1 cellular context compared by ENCODE assay signal in genomic region chr12:92706594-92706993, GRCh38.
TF ChIP-seq lines count a peak whose summit lies in the region.

No MANE protein-coding gene starts in this region.

TF ChIP-seq in GM12878, 131 proteins besides CTCF, POLR2A, EP300 and RAD21:
- no peak for TF ChIP-seq IKZF2 (IDR thresholded peaks at IDR 0.05)
- no peak for TF ChIP-seq CREM (IDR thresholded peaks at IDR 0.05; ENCODE audit: low read depth)
- no peak for TF ChIP-seq BRCA1 (IDR thresholded peaks at IDR 0.05; ENCODE audit: low read depth, low read length)
- no peak for TF ChIP-seq POLR2AphosphoS5 (IDR thresholded peaks at IDR 0.05; ENCODE audit: low read length)
- TF ChIP-seq, protein P1, sequence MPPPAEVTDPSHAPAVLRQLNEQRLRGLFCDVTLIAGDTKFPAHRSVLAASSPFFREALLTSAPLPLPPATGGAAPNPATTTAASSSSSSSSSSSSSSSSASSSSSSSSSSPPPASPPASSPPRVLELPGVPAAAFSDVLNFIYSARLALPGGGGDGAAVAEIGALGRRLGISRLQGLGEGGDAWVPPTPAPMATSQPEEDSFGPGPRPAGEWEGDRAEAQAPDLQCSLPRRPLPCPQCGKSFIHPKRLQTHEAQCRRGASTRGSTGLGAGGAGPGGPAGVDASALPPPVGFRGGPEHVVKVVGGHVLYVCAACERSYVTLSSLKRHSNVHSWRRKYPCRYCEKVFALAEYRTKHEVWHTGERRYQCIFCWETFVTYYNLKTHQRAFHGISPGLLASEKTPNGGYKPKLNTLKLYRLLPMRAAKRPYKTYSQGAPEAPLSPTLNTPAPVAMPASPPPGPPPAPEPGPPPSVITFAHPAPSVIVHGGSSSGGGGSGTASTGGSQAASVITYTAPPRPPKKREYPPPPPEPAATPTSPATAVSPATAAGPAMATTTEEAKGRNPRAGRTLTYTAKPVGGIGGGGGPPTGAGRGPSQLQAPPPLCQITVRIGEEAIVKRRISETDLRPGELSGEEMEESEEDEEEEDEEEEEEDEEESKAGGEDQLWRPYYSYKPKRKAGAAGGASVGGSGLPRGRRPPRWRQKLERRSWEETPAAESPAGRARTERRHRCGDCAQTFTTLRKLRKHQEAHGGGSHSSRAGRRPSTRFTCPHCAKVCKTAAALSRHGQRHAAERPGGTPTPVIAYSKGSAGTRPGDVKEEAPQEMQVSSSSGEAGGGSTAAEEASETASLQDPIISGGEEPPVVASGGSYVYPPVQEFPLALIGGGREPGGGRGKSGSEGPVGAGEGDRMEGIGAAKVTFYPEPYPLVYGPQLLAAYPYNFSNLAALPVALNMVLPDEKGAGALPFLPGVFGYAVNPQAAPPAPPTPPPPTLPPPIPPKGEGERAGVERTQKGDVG (CRISPR knock-in tag; IDR thresholded peaks at IDR 0.05) = no peak
- TF ChIP-seq RAD51 (IDR thresholded peaks at IDR 0.05) = no peak
- TF ChIP-seq CBFB (IDR thresholded peaks at IDR 0.05; ENCODE audit: low read depth) = no peak
- TF ChIP-seq ZSCAN29 (IDR thresholded peaks at IDR 0.05) = no peak
- TF ChIP-seq ZNF217 (IDR thresholded peaks at IDR 0.05) = no peak
- TF ChIP-seq MYC (IDR thresholded peaks at IDR 0.05; ENCODE audit: insufficient read depth, insufficient read length, insufficient replicate concordance, low read length, severe bottlenecking) = no peak
- no peak for TF ChIP-seq NKRF (conservative IDR thresholded peaks at IDR 0.05)
- no peak for TF ChIP-seq TCF7 (IDR thresholded peaks at IDR 0.05; ENCODE audit: borderline replicate concordance)
- TF ChIP-seq CREB1 (IDR thresholded peaks at IDR 0.05; ENCODE audit: low read depth) = no peak
- no peak for TF ChIP-seq ZNF622 (IDR thresholded peaks at IDR 0.05)
- no peak for TF ChIP-seq MYB (IDR thresholded peaks at IDR 0.05; ENCODE audit: borderline replicate concordance, low read depth, low read length)
TF ChIP-seq in GM12878: peak in this region for 0.
